ENCODE assay signal across 8 cellular contexts in genomic region chr4:80125252-80126177, GRCh38. TPM values are rescaled to one million over a fixed set of nuclear protein-coding genes. Genes with fewer than 3 reads are reported as not detected.
A peak's percentile ranks its signal among the peaks of the same experiment; 100 is the strongest.
DNase-seq lines count a peak whose midpoint lies in the region; ATAC-seq and TF ChIP-seq lines count a peak whose summit lies in the region.

No MANE protein-coding gene starts in this region.

- H3K4me1 Mint-ChIP-seq in chondrocyte (ENCODE audit: low read depth): peaks cover 6% of the 10 kb centered on the region
- no peaks in the 10 kb centered on the region for H3K4me1 Mint-ChIP-seq in neural crest cell

- ATAC-seq in GM18511 (IDR thresholded peaks at IDR 0.05; ENCODE audit: unreplicated experiment) (peak; percentile 64), HG03196 (IDR thresholded peaks at IDR 0.05; ENCODE audit: unreplicated experiment) (peak; percentile 59)

- DNase-seq in AG20443 (ENCODE audit: low spot score) (peak; percentile 32), T-helper 1 cell (peak in 4 of 5 donors; percentile 6 to 83 (median 22)), chondrocyte (ENCODE audit: low spot score) (no peak), neural crest cell (ENCODE audit: low read depth, low spot score) (no peak), DMS79 (lab: John Stamatoyannopoulos, UW) (no peak), cerebellum (ENCODE audit: low spot score) (no peak)

- TF ChIP-seq CTCF in chondrocyte (IDR thresholded peaks at IDR 0.05) (peak; percentile 77), neural crest cell (conservative IDR thresholded peaks at IDR 0.05) (peak; percentile 57)

- no peak overlapping the region for H3K27ac Mint-ChIP-seq in chondrocyte (ENCODE audit: unreplicated experiment)
- H3K27ac Mint-ChIP-seq in neural crest cell (ENCODE audit: unreplicated experiment): no peak overlapping the region

- H3K36me3 Mint-ChIP-seq in chondrocyte (ENCODE audit: low read depth) (no peaks in the 10 kb centered on the region), neural crest cell (ENCODE audit: low read depth) (no peaks in the 10 kb centered on the region)

- H3K9me3 Mint-ChIP-seq in chondrocyte (ENCODE audit: low read depth) (no peaks in the 10 kb centered on the region), neural crest cell (no peaks in the 10 kb centered on the region)

- peaks cover 10% of the 10 kb centered on the region for H3K27me3 Mint-ChIP-seq in chondrocyte (ENCODE audit: low read depth)
- H3K27me3 Mint-ChIP-seq in neural crest cell (ENCODE audit: low read depth): peaks cover 2% of the 10 kb centered on the region

- H3K4me3 Mint-ChIP-seq in chondrocyte (ENCODE audit: unreplicated experiment) (no peak overlapping the region), neural crest cell (no peak overlapping the region)

RNA-seq across cellular contexts. Expression of gene ANTXR2, which starts 52.5 kb away (rescaled TPM):
- total RNA-seq in chondrocyte (19.0 to 32.1 TPM (median 27.0 TPM) in 3 replicates), neural crest cell (35.6 and 36.7 TPM in 2 replicates), cerebellum (33.4 TPM)

Comparison
In these comparisons a context has a peak if more than half of its experiments do, and no peak if none do; other contexts are left out.
1. DNase-seq: peak in AG20443 (single experiment) and T-helper 1 cell (4 of 5); none in chondrocyte (single experiment), neural crest cell (single experiment), DMS79 (single experiment) and cerebellum (single experiment).